ENCODE assay signal across 1 cellular context in the genomic region with DNA sequence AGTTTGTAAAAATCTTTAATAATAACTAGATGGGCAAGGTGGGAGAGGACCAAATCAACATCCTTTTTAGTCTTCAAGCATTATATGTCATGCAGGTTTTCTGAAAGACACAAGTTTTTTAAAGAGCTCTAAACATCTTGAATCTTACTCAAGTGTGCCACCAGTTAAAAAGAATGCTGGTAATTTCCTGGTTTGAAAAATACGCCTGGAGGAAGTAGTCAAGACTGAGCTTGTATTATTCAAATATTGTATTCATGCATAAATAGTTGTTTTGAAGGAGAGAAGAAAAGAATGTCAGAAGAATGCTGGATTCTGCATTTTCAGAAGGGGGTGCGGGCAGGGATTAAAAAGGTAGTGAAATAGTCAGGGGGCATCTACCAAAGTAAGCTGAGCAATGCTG.
TF ChIP-seq lines count a peak whose summit lies in the region.

No MANE protein-coding gene starts in this region.

TF ChIP-seq in H1, 55 proteins besides CTCF, POLR2A, EP300 and RAD21 (continued from another document):
- TF ChIP-seq CHD7 (IDR thresholded peaks at IDR 0.05; ENCODE audit: insufficient replicate concordance, low read length): peak; percentile 5
